ENCODE assay signal across 28 cellular contexts in the genomic region with DNA sequence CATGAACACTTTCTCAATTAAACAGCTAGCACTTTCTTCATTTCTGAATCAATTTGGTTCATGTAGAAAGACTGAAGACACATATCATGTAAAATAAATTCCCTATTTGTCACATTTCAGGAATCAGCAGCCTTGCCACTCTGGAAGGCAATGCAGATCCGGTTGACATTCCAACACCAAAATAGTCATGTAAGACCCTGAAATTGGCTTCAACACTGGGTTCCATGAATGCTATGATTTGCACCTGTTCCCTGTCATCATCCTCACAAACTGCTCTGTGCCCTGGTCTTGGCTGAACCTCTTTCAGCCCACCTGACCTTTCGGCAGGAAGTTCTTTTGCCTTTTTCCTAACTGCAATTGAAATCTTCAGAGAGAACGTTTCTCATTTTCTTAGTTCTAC.
"Had no signal": no experiment of that assay in that cellular context is flagged by ENCODE, and none has a peak within 500 bp of the region (broad histone marks: within the 10 kb centered on the region; RNA-seq: fewer than 3 reads in every experiment).

No MANE protein-coding gene starts in this region.

- H3K4me3 Mint-ChIP-seq: mesothelial cell of epicardium; naive thymus-derived CD8-positive, alpha-beta T cell; nephron; neural crest cell; stimulated activated naive B cell treated with anti-CD40 and anti-IgM and Interleukin-4, amounts not matched to agents 10 μg/mL and 1 μg/mL and 100 μg/mL, for 72 hours had no signal

- H3K9me3 Mint-ChIP-seq: nephron had no signal

- H3K4me1 ChIP-seq: left ventricle myocardium inferior, parathyroid adenoma, right atrium auricular region, right lobe of liver, stomach, testis, thyroid gland, transverse colon, upper lobe of left lung, vagina had no signal

- H2AFZ ChIP-seq: hepatocyte, parathyroid adenoma had no signal

- H3K27ac ChIP-seq: hepatocyte, left ventricle myocardium inferior, neutrophil, parathyroid adenoma, right atrium auricular region, right lobe of liver, skin epidermis, stomach, testis, thyroid gland, transverse colon, upper lobe of left lung, vagina had no signal

- H3K4me3 ChIP-seq: hepatocyte, left ventricle myocardium inferior, lung, right atrium auricular region, right lobe of liver, skin epidermis, stomach, testis, thyroid gland, transverse colon, upper lobe of left lung, vagina had no signal

- H3K4me1 Mint-ChIP-seq: naive thymus-derived CD8-positive, alpha-beta T cell; neural crest cell; stimulated activated naive B cell treated with anti-CD40 and anti-IgM and Interleukin-4, amounts not matched to agents 10 μg/mL and 1 μg/mL and 100 μg/mL, for 72 hours had no signal

- ATAC-seq: naive thymus-derived CD8-positive, alpha-beta T cell; right lobe of liver; stimulated activated naive B cell treated with anti-CD40 and anti-IgM and Interleukin-4, amounts not matched to agents 10 μg/mL and 1 μg/mL and 100 μg/mL, for 72 hours; stimulated activated naive CD8-positive, alpha-beta T cell treated with anti-CD3 and anti-CD28 coated beads, Interleukin-15, Interleukin-2, amounts not matched to agents 100 U/mL and 50 U/mL, for 24 hours had no signal

- H3K36me3 Mint-ChIP-seq: stimulated activated naive B cell treated with anti-CD40 and anti-IgM and Interleukin-4, amounts not matched to agents 10 μg/mL and 1 μg/mL and 100 μg/mL, for 72 hours had no signal

- H3K79me2 ChIP-seq: hepatocyte, parathyroid adenoma had no signal

- H3K9me3 ChIP-seq: left ventricle myocardium inferior, neutrophil, right atrium auricular region, right lobe of liver, stomach, testis, thyroid gland, transverse colon, upper lobe of left lung, vagina had no signal

- H3K4me2 ChIP-seq: hepatocyte had no signal

- H3K9ac ChIP-seq: parathyroid adenoma had no signal

- H3K27me3 Mint-ChIP-seq: naive thymus-derived CD8-positive, alpha-beta T cell; progenitor cell of endocrine pancreas; stimulated activated naive B cell treated with anti-CD40 and anti-IgM and Interleukin-4, amounts not matched to agents 10 μg/mL and 1 μg/mL and 100 μg/mL, for 72 hours had no signal

- DNase-seq: islet precursor cell; left ventricle myocardium inferior; mesendoderm; naive thymus-derived CD8-positive, alpha-beta T cell; occipital lobe; right lobe of liver; stimulated activated CD4-positive, alpha-beta T cell treated with anti-CD3 and anti-CD28 coated beads, Interleukin-12 subunit alpha, Interleukin-12 subunit beta, amount 100 ng/mL, for 4 hours; stimulated activated CD4-positive, alpha-beta T cell treated with anti-CD3 and anti-CD28 coated beads, Interleukin-15, amount 100 ng/mL, for 24 hours; stimulated activated CD4-positive, alpha-beta T cell treated with anti-CD3 and anti-CD28 coated beads, Interleukin-2, amount 100 ng/mL, for 24 hours; stimulated activated CD4-positive, alpha-beta T cell treated with anti-CD3 and anti-CD28 coated beads, Interleukin-4, amount 100 ng/mL, for 1 hour; stimulated activated naive B cell treated with anti-CD40 and anti-IgM and Interleukin-4, amounts not matched to agents 10 μg/mL and 1 μg/mL and 100 μg/mL, for 72 hours; stimulated activated naive CD8-positive, alpha-beta T cell treated with anti-CD3 and anti-CD28 coated beads, Interleukin-15, Interleukin-2, amounts not matched to agents 100 U/mL and 50 U/mL, for 24 hours; stomach; testis; thyroid gland; transverse colon; upper lobe of left lung had no signal

- H3K27me3 ChIP-seq: hepatocyte, neutrophil, right atrium auricular region, right lobe of liver, stomach, testis, thyroid gland, transverse colon, upper lobe of left lung, vagina had no signal

- H3K27ac Mint-ChIP-seq: mesothelial cell of epicardium; naive thymus-derived CD8-positive, alpha-beta T cell; nephron; progenitor cell of endocrine pancreas; stimulated activated naive B cell treated with anti-CD40 and anti-IgM and Interleukin-4, amounts not matched to agents 10 μg/mL and 1 μg/mL and 100 μg/mL, for 72 hours had no signal

- H3K36me3 ChIP-seq: left ventricle myocardium inferior, neutrophil, right atrium auricular region, right lobe of liver, stomach, thyroid gland, transverse colon, upper lobe of left lung, vagina had no signal
